ENCODE assay signal across 8 cellular contexts in genomic region chr17:46284467-46284866, GRCh38. TPM values are rescaled to one million over a fixed set of nuclear protein-coding genes. Genes with fewer than 3 reads are reported as not detected.
DNase-seq lines count a peak whose midpoint lies in the region; ATAC-seq, FAIRE-seq and TF ChIP-seq lines count a peak whose summit lies in the region.
"Not testable (repeated sequence)": the region's sequence is repeated elsewhere in the genome, so short reads cannot be mapped to it uniquely, and the experiment has no call there.

No MANE protein-coding gene starts in this region.

- CTCF ChIA-PET in activated CD4-positive, alpha-beta T cell treated with anti-CD3 and anti-CD28 coated beads for 36 hours (lab: Charles Lee); K562 (lab: Yijun Ruan, JAX; ENCODE audit: low intra/inter-chr PET ratio): not testable (repeated sequence)

- H3K27ac Mint-ChIP-seq in activated CD4-positive, alpha-beta T cell treated with anti-CD3 and anti-CD28 coated beads for 36 hours = peak overlapping the region; percentile 61
- peak overlapping the region; percentile 31 for H3K27ac Mint-ChIP-seq in type B pancreatic cell

- not testable (repeated sequence) for H3K4me2 ChIP-seq in K562 (ENCODE audit: insufficient read depth, low read length)

- not testable (repeated sequence) for H3K4me1 ChIP-seq in K562 (replicated peaks in 1 of 2; ENCODE audit: control insufficient read depth in 2 of 2, insufficient read depth in 2 of 2, low read length in 2 of 2)

- not testable (repeated sequence) for H3K4me3 Mint-ChIP-seq in activated CD4-positive, alpha-beta T cell treated with anti-CD3 and anti-CD28 coated beads for 36 hours; type B pancreatic cell

- peaks cover 19% of the 10 kb centered on the region for H3K4me1 Mint-ChIP-seq in activated CD4-positive, alpha-beta T cell treated with anti-CD3 and anti-CD28 coated beads for 36 hours
- peaks cover 10% of the 10 kb centered on the region for H3K4me1 Mint-ChIP-seq in type B pancreatic cell (ENCODE audit: unreplicated experiment)

- peak; percentile 78 for FAIRE-seq in RCC 7860 (lab: Jason Lieb, UNC)
- not testable (repeated sequence) for FAIRE-seq in K562 (lab: Jason Lieb, UNC)

- BruUV-seq in K562 (replicated peaks; lab: Mats Ljungman, UMichigan) = not testable (repeated sequence)

- TF ChIP-seq POLR2A in K562 (conservative IDR thresholded peaks at IDR 0.05) = not testable (repeated sequence)

- H3K36me3 ChIP-seq in K562 (ENCODE audit: control insufficient read depth, insufficient read depth, low read length); kidney epithelial cell (ENCODE audit: control insufficient read depth, insufficient read depth, low read length): not testable (repeated sequence)

- not testable (repeated sequence) for H3K9ac ChIP-seq in K562 (ENCODE audit: insufficient read depth in 1 of 2, low read depth in 2 of 2, low read length in 2 of 2)

- H3K9me1 ChIP-seq in K562 (ENCODE audit: control insufficient read depth, insufficient read depth, low read length) = not testable (repeated sequence)

- H3K79me2 ChIP-seq in K562 (ENCODE audit: control insufficient read depth, insufficient read depth, low read length) = not testable (repeated sequence)

- WGBS in K562 (ENCODE audit: insufficient coverage, low coverage, missing lambda C conversion rate) = no CpG with 5 or more reads among the region's 1 CpG

- not testable (repeated sequence) for H3K27me3 ChIP-seq in K562 (ENCODE audit: control insufficient read depth in 2 of 2, insufficient read depth in 2 of 2, low read length in 2 of 2); kidney epithelial cell (ENCODE audit: control insufficient read depth, insufficient read depth, low read length)

- not testable (repeated sequence) for TF ChIP-seq EP300 in K562 (IDR thresholded peaks at IDR 0.05; ENCODE audit: low read length)

- H4K20me1 ChIP-seq in K562 (replicated peaks; ENCODE audit: control insufficient read depth, insufficient read depth, low read length) = not testable (repeated sequence)

- TF ChIP-seq CTCF in K562 (IDR thresholded peaks at IDR 0.05 in 2 of 3, conservative IDR thresholded peaks at IDR 0.05 in 1 of 3; ENCODE audit: insufficient read depth in 2 of 3, low read depth in 1 of 3, low read length in 3 of 3); kidney epithelial cell (IDR thresholded peaks at IDR 0.05; ENCODE audit: insufficient read depth, low read length, poor library complexity, severe bottlenecking); type B pancreatic cell (conservative IDR thresholded peaks at IDR 0.05): not testable (repeated sequence)

- peak; percentile 99 for ATAC-seq in activated CD4-positive, alpha-beta T cell treated with anti-CD3 and anti-CD28 coated beads for 36 hours
- not testable (repeated sequence) for ATAC-seq in K562

- H2AFZ ChIP-seq in K562 (ENCODE audit: low read depth, low read length) = not testable (repeated sequence)

- H3K4me3 ChIP-seq in K562; kidney epithelial cell (ENCODE audit: low read depth, low read length): not testable (repeated sequence)

- intact Hi-C loops in activated CD4-positive, alpha-beta T cell treated with anti-CD3 and anti-CD28 coated beads for 36 hours (cut with DNase I, micrococcal nuclease) = loop anchor here in 1 of 2 experiments (2.0 kb wide), 1 partner anchor 18 kb away; no protein-coding TSS in a partner anchor
- intact Hi-C loops in K562 (cut with micrococcal nuclease) = not testable (repeated sequence)

- DNase-seq in ELR (ENCODE audit: low read depth) = peak; percentile 96
- peak; percentile 71 for DNase-seq in RCC 7860 (ENCODE audit: low spot score)
- peak; percentile 58 for DNase-seq in activated CD4-positive, alpha-beta T cell treated with anti-CD3 and anti-CD28 coated beads for 36 hours
- DNase-seq in activated T-cell treated with anti-CD3 and anti-CD28 coated beads, Interleukin-2, amount 50 U/mL, for 48 hours = peak; percentile 48 to 53
- DNase-seq in K562 (ENCODE audit: extremely low read depth in 1 of 4, low spot score in 3 of 4); type B pancreatic cell (ENCODE audit: extremely low spot score, unreplicated experiment): not testable (repeated sequence)
- DNase-seq in kidney epithelial cell (ENCODE audit: low read depth) = peak; percentile 12
- DNase-seq in stimulated activated CD4-positive, alpha-beta T cell treated with anti-CD3 and anti-CD28 coated beads, Interleukin-1b, Interleukin-23, amount 100 ng/mL, for 48 hours = peak; percentile 79

- H3K27ac ChIP-seq in K562 (ENCODE audit: extremely low read depth, low read depth, low read length) = not testable (repeated sequence)

- POLR2A ChIA-PET in activated CD4-positive, alpha-beta T cell treated with anti-CD3 and anti-CD28 coated beads for 36 hours (lab: Charles Lee); K562 (lab: Yijun Ruan, JAX): not testable (repeated sequence)

- in situ Hi-C loops in K562 (cut with MboI) = loop anchor here (10.0 kb wide), 1 partner anchor 280 kb away; no protein-coding TSS in a partner anchor

- not testable (repeated sequence) for TF ChIP-seq RAD21 in K562 (CRISPR knock-in tag; conservative IDR thresholded peaks at IDR 0.05 in 1 of 2, IDR thresholded peaks at IDR 0.05 in 1 of 2)

- H3K9me3 ChIP-seq in K562 (replicated peaks; ENCODE audit: control insufficient read depth, insufficient read depth, low read depth, low read length) = not testable (repeated sequence)

- not testable (repeated sequence) for H3K9me3 Mint-ChIP-seq in activated CD4-positive, alpha-beta T cell treated with anti-CD3 and anti-CD28 coated beads for 36 hours (ENCODE audit: low read depth); type B pancreatic cell

- H3K27me3 Mint-ChIP-seq in activated CD4-positive, alpha-beta T cell treated with anti-CD3 and anti-CD28 coated beads for 36 hours; type B pancreatic cell: not testable (repeated sequence)

- H3K36me3 Mint-ChIP-seq in activated CD4-positive, alpha-beta T cell treated with anti-CD3 and anti-CD28 coated beads for 36 hours (ENCODE audit: low read depth); type B pancreatic cell: not testable (repeated sequence)

TF ChIP-seq in K562, 482 proteins besides CTCF, POLR2A, EP300 and RAD21:
- TF ChIP-seq FOSL1 (tag; conservative IDR thresholded peaks at IDR 0.05) = peak; percentile 34; the same call in 1 of the 2 replicates

RNA-seq across cellular contexts. Expression of gene LRRC37A, which starts 10.5 kb away (rescaled TPM):
- 1 to 10 TPM in 1 of 2 experiments, under 1 TPM in 1; 0.85 to 1.0 TPM for total RNA-seq in activated CD4-positive, alpha-beta T cell treated with anti-CD3 and anti-CD28 coated beads for 36 hours
- total RNA-seq in K562 (2011; cell fraction: chromatin; rRNA removed; ENCODE audit: low replicate concordance) = 21.0 and 29.7 TPM in 2 replicates
- total RNA-seq in K562 (2011; cell fraction: nucleolus; rRNA removed) = 8.2 and 10.7 TPM in 2 replicates
- total RNA-seq in K562 (2011; cell fraction: nucleoplasm; rRNA removed) = 11.0 and 12.0 TPM in 2 replicates
- 0.23 and 2.0 TPM in 2 replicates for total RNA-seq in K562 (2014; rRNA removed)
- 2.0 and 2.5 TPM in 2 replicates for total RNA-seq in K562 (2014; rRNA removed; fragmentation: Illumina TruSeq; extraction: Trizol)
- total RNA-seq in K562 (2015; rRNA removed; fragmentation: Illumina TruSeq; extraction: Trizol) = 1.9 and 2.3 TPM in 2 replicates
- 1.1 and 1.3 TPM in 2 replicates for total RNA-seq in K562 (2021)
- polyA plus RNA-seq in K562 (2011; rRNA removed) = 2.5 and 3.1 TPM in 2 replicates
- polyA plus RNA-seq in K562 (2011; cell fraction: cytosol; rRNA removed) = 0.64 and 1.9 TPM in 2 replicates
- 6.2 and 6.3 TPM in 2 replicates for polyA plus RNA-seq in K562 (2011; cell fraction: nucleus; rRNA removed)
- 0.90 and 2.0 TPM in 2 replicates for polyA plus RNA-seq in K562 (2012)
- polyA plus RNA-seq in K562 (2014; fragmentation: Illumina TruSeq; extraction: Trizol) = 1.6 and 2.1 TPM in 2 replicates
- under 1 TPM; 0.14 to 0.41 TPM for polyA plus RNA-seq in K562 (2014; fragmentation: Nextera tagmentation; extraction: Ambion mirVana)
- 1.8 and 2.8 TPM in 2 replicates for polyA plus RNA-seq in K562 (2014; rRNA removed)
- 6.3 and 7.9 TPM in 2 replicates for polyA minus RNA-seq in K562 (2011; rRNA and poly(A)+ RNA removed)
- 0.55 and 1.1 TPM in 2 replicates for polyA minus RNA-seq in K562 (2011; cell fraction: cytosol; rRNA and poly(A)+ RNA removed)
- polyA minus RNA-seq in K562 (2011; cell fraction: nucleus; rRNA and poly(A)+ RNA removed) = 3.9 and 6.8 TPM in 2 replicates
- total RNA-seq in kidney epithelial cell = 2.0 and 2.8 TPM in 2 replicates
- 2.3 and 3.8 TPM in 2 replicates for total RNA-seq in type B pancreatic cell (ENCODE audit: low replicate concordance)
